Comparison of ENCODE assay signal across 8 cellular contexts in genomic region chr17:45619983-45620382, GRCh38.
DNase-seq lines count a peak whose midpoint lies in the region; ATAC-seq, FAIRE-seq and TF ChIP-seq lines count a peak whose summit lies in the region.
"Not testable (repeated sequence)": the region's sequence is repeated elsewhere in the genome, so short reads cannot be mapped to it uniquely, and the experiment has no call there.

No MANE protein-coding gene starts in this region.

- H2AK5ac ChIP-seq in IMR-90 (ENCODE audit: low read depth, low read length), result not testable (repeated sequence)

- H2AFZ ChIP-seq in IMR-90 (replicated peaks; ENCODE audit: low read length, poor library complexity) (peak overlapping the region; percentile 75), keratinocyte (ENCODE audit: control insufficient read depth, low read length) (peak overlapping the region; percentile 49)

- H3K4ac ChIP-seq in IMR-90 (ENCODE audit: low read depth, low read length), result not testable (repeated sequence)

- not testable (repeated sequence) for H3K18ac ChIP-seq in IMR-90 (ENCODE audit: low read depth, low read length)

- peak; percentile 100 for ATAC-seq in GM18498 (IDR thresholded peaks at IDR 0.05; ENCODE audit: unreplicated experiment)
- peak; percentile 100 for ATAC-seq in IMR-90 (ENCODE audit: low read depth)
- peak; percentile 100 for ATAC-seq in central memory CD8-positive, alpha-beta T cell (replicated peaks; ENCODE audit: extremely low read depth, poor library complexity, severe bottlenecking)
- peak; percentile 100 for ATAC-seq in gastrocnemius medialis

- H3K4me3 ChIP-seq in HEK293 (ENCODE audit: low read depth, low read length) (peak overlapping the region; percentile 46), IMR-90 (ENCODE audit: insufficient read depth, low read depth, low read length) (peak overlapping the region; percentile 30), keratinocyte (ENCODE audit: control insufficient read depth in 2 of 3, extremely low read depth in 1 of 3, insufficient read depth in 2 of 3, low read depth in 1 of 3, low read length in 3 of 3) (peak overlapping the region in 2 of 3 experiments; percentile 38 to 43), gastrocnemius medialis (peak overlapping the region; percentile 50 to 63 (median 60)), tibial nerve (peak overlapping the region; percentile 33 to 63 (median 55))

- H3K56ac ChIP-seq in IMR-90 (ENCODE audit: extremely low read depth, insufficient read depth, low read length), result not testable (repeated sequence)

- not testable (repeated sequence) for H3K9ac ChIP-seq in IMR-90 (ENCODE audit: low read depth, low read length); keratinocyte (ENCODE audit: control insufficient read depth, extremely low read depth, insufficient read depth, low read length)

- not testable (repeated sequence) for H3K23ac ChIP-seq in IMR-90 (ENCODE audit: low read depth, low read length)

- FAIRE-seq in keratinocyte (lab: Jason Lieb, UNC), result peak; percentile 66

- TF ChIP-seq RAD21 in IMR-90 (IDR thresholded peaks at IDR 0.05; ENCODE audit: low read length), result not testable (repeated sequence)

- not testable (repeated sequence) for H3K9me3 ChIP-seq in HEK293 (ENCODE audit: control insufficient read depth, insufficient read depth, low read depth, low read length); IMR-90 (ENCODE audit: control insufficient read depth, insufficient read depth, low read length); keratinocyte (ENCODE audit: control insufficient read depth, low read depth, low read length); gastrocnemius medialis; tibial nerve

- H2BK120ac ChIP-seq in IMR-90 (ENCODE audit: low read depth, low read length), result not testable (repeated sequence)

- POLR2A ChIA-PET in HEK293 (lab: Yijun Ruan, JAX); IMR-90 (lab: Charles Lee; ENCODE audit: unreplicated experiment): not testable (repeated sequence)

- not testable (repeated sequence) for H2AK9ac ChIP-seq in IMR-90 (replicated peaks; ENCODE audit: low read depth, low read length, poor library complexity)

- H3K79me1 ChIP-seq in IMR-90 (ENCODE audit: low read depth in 1 of 2, low read length in 2 of 2), result not testable (repeated sequence)

- not testable (repeated sequence) for H3K27me3 Mint-ChIP-seq in central memory CD8-positive, alpha-beta T cell

- not testable (repeated sequence) for H3K9me1 ChIP-seq in IMR-90 (ENCODE audit: insufficient read depth, low read length); keratinocyte (ENCODE audit: control insufficient read depth, extremely low read depth, insufficient read depth, low read length)

- H3K4me2 ChIP-seq in IMR-90 (ENCODE audit: low read depth, low read length), result peak overlapping the region; percentile 73
- H3K4me2 ChIP-seq in keratinocyte (ENCODE audit: control insufficient read depth, extremely low read depth, insufficient read depth, low read depth, low read length), result not testable (repeated sequence)

- H3K36me3 Mint-ChIP-seq in central memory CD8-positive, alpha-beta T cell (ENCODE audit: insufficient read depth), result not testable (repeated sequence)

- H3K14ac ChIP-seq in IMR-90 (replicated peaks; ENCODE audit: low read depth, low read length), result not testable (repeated sequence)

- dilution Hi-C loops in IMR-90 (cut with HindIII; ENCODE audit: low sequenced_read_pairs, unreplicated experiment); keratinocyte (cut with MboI; ENCODE audit: extremely low pct_ligation_motif_present, low sequenced_read_pairs): not testable (repeated sequence)

- not testable (repeated sequence) for H3K27ac Mint-ChIP-seq in central memory CD8-positive, alpha-beta T cell (ENCODE audit: low read depth)

- no CpG with 5 or more reads among the region's 16 CpGs for WGBS in IMR-90 (ENCODE audit: extremely low coverage in 2 of 2, insufficient read length in 1 of 2), 2 experiments
- 0 to 1% methylated on average over 9 to 12 of the region's 16 CpGs for WGBS in tibial nerve, 2 donors

- not testable (repeated sequence) for H4K20me1 ChIP-seq in IMR-90 (ENCODE audit: insufficient read depth, low read length); keratinocyte (ENCODE audit: control insufficient read depth, extremely low read depth, insufficient read depth, low read length)

- TF ChIP-seq POLR2A in IMR-90 (IDR thresholded peaks at IDR 0.05; ENCODE audit: low read depth, low read length); gastrocnemius medialis (IDR thresholded peaks at IDR 0.05); tibial nerve (IDR thresholded peaks at IDR 0.05): not testable (repeated sequence)

- not testable (repeated sequence) for H2BK20ac ChIP-seq in IMR-90 (ENCODE audit: low read depth, low read length)

- peak overlapping the region in 1 of 2 experiments; percentile 83; a peak in 2 of 4 replicates for H4K8ac ChIP-seq in IMR-90 (ENCODE audit: low read depth in 2 of 2, low read length in 2 of 2)

- peak overlapping the region; percentile 78 for H3K4me3 Mint-ChIP-seq in central memory CD8-positive, alpha-beta T cell

- H3K4me1 Mint-ChIP-seq in central memory CD8-positive, alpha-beta T cell, result not testable (repeated sequence)

- not testable (repeated sequence) for H2BK5ac ChIP-seq in IMR-90 (ENCODE audit: low read depth, low read length, poor library complexity, severe bottlenecking)

- not testable (repeated sequence) for H3K27me3 ChIP-seq in IMR-90 (ENCODE audit: control insufficient read depth, insufficient read depth, low read length); keratinocyte (ENCODE audit: control insufficient read depth, extremely low read depth, insufficient read depth, low read length); gastrocnemius medialis; tibial nerve

- H4K5ac ChIP-seq in IMR-90 (ENCODE audit: low read depth, low read length), result not testable (repeated sequence)

- H3K36me3 ChIP-seq in HEK293 (ENCODE audit: control insufficient read depth in 2 of 2, insufficient read depth in 1 of 2, low read length in 2 of 2); IMR-90 (ENCODE audit: control insufficient read depth, insufficient read depth, low read length); keratinocyte (ENCODE audit: control insufficient read depth in 2 of 2, extremely low read depth in 1 of 2, insufficient read depth in 2 of 2, low read length in 2 of 2); gastrocnemius medialis; tibial nerve: not testable (repeated sequence)

- peak; percentile 22 for DNase-seq in IMR-90
- DNase-seq in activated CD4-positive, alpha-beta T cell treated with anti-CD3 and anti-CD28 coated beads, Interleukin-2, amount 50 U/mL, for 1 hour, result peak; percentile 81
- DNase-seq in central memory CD8-positive, alpha-beta T cell (ENCODE audit: low spot score in 2 of 2), result peak; percentile 44 to 70
- peak; percentile 19 for DNase-seq in keratinocyte (ENCODE audit: low read depth, low spot score)
- DNase-seq in gastrocnemius medialis, result peak; percentile 56 to 83
- peak; percentile 69 to 85 for DNase-seq in tibial nerve (ENCODE audit: low spot score in 2 of 2)

- in situ Hi-C loops in IMR-90 (cut with MboI; ENCODE audit: low sequenced_read_pairs); gastrocnemius medialis (cut with MboI; ENCODE audit: low sequenced_read_pairs in 4 of 4): not testable (repeated sequence)

- CTCF ChIA-PET in HEK293 (lab: Yijun Ruan, JAX); IMR-90 (lab: Yijun Ruan, JAX): not testable (repeated sequence)

- not testable (repeated sequence) for TF ChIP-seq EP300 in tibial nerve (IDR thresholded peaks at IDR 0.05)

- not testable (repeated sequence) for H3K79me2 ChIP-seq in keratinocyte (ENCODE audit: control insufficient read depth, insufficient read depth, low read length)

- not testable (repeated sequence) for H3K9me3 Mint-ChIP-seq in central memory CD8-positive, alpha-beta T cell

- intact Hi-C loops in IMR-90 (cut with micrococcal nuclease); gastrocnemius medialis (cut with DNase I; ENCODE audit: low total_unique reads): not testable (repeated sequence)

- H4K91ac ChIP-seq in IMR-90 (ENCODE audit: insufficient read depth, low read depth, low read length), result not testable (repeated sequence)

- BruUV-seq in IMR-90 (replicated peaks; lab: Mats Ljungman, UMichigan), result not testable (repeated sequence)

- H3K4me1 ChIP-seq in HEK293 (ENCODE audit: control insufficient read depth, insufficient read depth, low read length); IMR-90 (ENCODE audit: control insufficient read depth, insufficient read depth, low read length); keratinocyte (ENCODE audit: control insufficient read depth, extremely low read depth, insufficient read depth, low read length); gastrocnemius medialis; tibial nerve: not testable (repeated sequence)

- not testable (repeated sequence) for H3K27ac ChIP-seq in HEK293 (ENCODE audit: extremely low read depth, low read depth, low read length); IMR-90 (ENCODE audit: insufficient read depth, low read length); keratinocyte (ENCODE audit: control insufficient read depth, insufficient read depth, low read length)
- H3K27ac ChIP-seq in gastrocnemius medialis (peak overlapping the region in 1 of 4 donors; percentile 28), tibial nerve (peak overlapping the region in 1 of 4 donors; percentile 34)

- H2BK15ac ChIP-seq in IMR-90 (ENCODE audit: low read depth, low read length), result not testable (repeated sequence)

- TF ChIP-seq CTCF in HEK293 (tag by site-specific recombination; IDR thresholded peaks at IDR 0.05); IMR-90 (conservative IDR thresholded peaks at IDR 0.05; ENCODE audit: low read depth, low read length); keratinocyte (optimal IDR thresholded peaks at IDR 0.05 in 1 of 3, IDR thresholded peaks at IDR 0.05 in 1 of 3, conservative IDR thresholded peaks at IDR 0.05 in 1 of 3; ENCODE audit: extremely low read depth in 1 of 3, insufficient read depth in 2 of 3, low read length in 3 of 3); gastrocnemius medialis (IDR thresholded peaks at IDR 0.05 in 4 of 5, conservative IDR thresholded peaks at IDR 0.05 in 1 of 5); tibial nerve (IDR thresholded peaks at IDR 0.05): not testable (repeated sequence)

TF ChIP-seq in HEK293, 187 proteins besides CTCF, POLR2A, EP300 and RAD21 (continues in another document):
- peak; percentile 81 for TF ChIP-seq ZEB2 (tag by site-specific recombination; IDR thresholded peaks at IDR 0.05)

Comparison
In these comparisons a context has a peak if more than half of its experiments do, and no peak if none do; other contexts are left out.
1. DNase-seq: peak in every context shown above with its lines; median percentile 81 in activated CD4-positive, alpha-beta T cell treated with anti-CD3 and anti-CD28 coated beads, Interleukin-2, amount 50 U/mL, for 1 hour; 77 in tibial nerve; 70 in gastrocnemius medialis; 57 in central memory CD8-positive, alpha-beta T cell; 22 in IMR-90; 19 in keratinocyte.